In genomic region chr15:40941528-40942336, GRCh38 we compare ENCODE assay signal across 1 cellular context.
TF ChIP-seq lines count a peak whose summit lies in the region.

No MANE protein-coding gene starts in this region.

TF ChIP-seq in GM12878, 131 proteins besides CTCF, POLR2A, EP300 and RAD21 (continued from another document):
- TF ChIP-seq IRF3 (IDR thresholded peaks at IDR 0.05) = no peak
- TF ChIP-seq NRF1 (conservative IDR thresholded peaks at IDR 0.05; ENCODE audit: low read depth, low read length) = no peak
- TF ChIP-seq IRF4 (IDR thresholded peaks at IDR 0.05; ENCODE audit: low read depth, low read length) = no peak
- TF ChIP-seq MYB (IDR thresholded peaks at IDR 0.05; ENCODE audit: borderline replicate concordance, low read depth, low read length) = no peak
- 0 out of 2 replicates have a peak, but pooled peaks have one; percentile 8 for TF ChIP-seq RCOR1 (conservative IDR thresholded peaks at IDR 0.05; ENCODE audit: low read depth, low read length)
- TF ChIP-seq GABPA (IDR thresholded peaks at IDR 0.05; ENCODE audit: low read depth) = no peak
- TF ChIP-seq ATF3 (IDR thresholded peaks at IDR 0.05; ENCODE audit: borderline replicate concordance, extremely low read depth, low read depth, low read length) = no peak
- TF ChIP-seq LARP7 (IDR thresholded peaks at IDR 0.05) = peak; percentile 80; the same call in 1 of the 2 replicates
- TF ChIP-seq HDAC6 (IDR thresholded peaks at IDR 0.05; ENCODE audit: unreplicated experiment) = no peak
- no peak for TF ChIP-seq SP1 (IDR thresholded peaks at IDR 0.05; ENCODE audit: low read depth, low read length)
- 0 out of 2 replicates have a peak, but pooled peaks have one; percentile 10 for TF ChIP-seq STAT1 (conservative IDR thresholded peaks at IDR 0.05)
- no peak for TF ChIP-seq RAD51 (IDR thresholded peaks at IDR 0.05)
- TF ChIP-seq CHD2 (IDR thresholded peaks at IDR 0.05; ENCODE audit: borderline replicate concordance, low read depth, low read length) = no peak
- no peak for TF ChIP-seq ATF2 (IDR thresholded peaks at IDR 0.05; ENCODE audit: low read length)
- TF ChIP-seq JUND (IDR thresholded peaks at IDR 0.05; ENCODE audit: low read depth, low read length) = no peak
- TF ChIP-seq EED (IDR thresholded peaks at IDR 0.05; ENCODE audit: low read depth) = no peak
- no peak for TF ChIP-seq PML (IDR thresholded peaks at IDR 0.05; ENCODE audit: low read length)
- TF ChIP-seq SMARCA5 (IDR thresholded peaks at IDR 0.05) = peak; percentile 97; the same call in 1 of the 2 replicates
- TF ChIP-seq GATAD2B (conservative IDR thresholded peaks at IDR 0.05; ENCODE audit: low read depth) = peak; percentile 87
- no peak for TF ChIP-seq FOS (IDR thresholded peaks at IDR 0.05; ENCODE audit: borderline replicate concordance, extremely low read depth, insufficient read length)
- TF ChIP-seq KAT2A (conservative IDR thresholded peaks at IDR 0.05; ENCODE audit: control insufficient read depth, low read depth, low read length) = no peak
- TF ChIP-seq CHD4 (IDR thresholded peaks at IDR 0.05) = no peak
- no peak for TF ChIP-seq SIX5 (IDR thresholded peaks at IDR 0.05; ENCODE audit: low read depth, low read length, severe bottlenecking)
